Comparison of ENCODE assay signal across 1 cellular context in the genomic region with DNA sequence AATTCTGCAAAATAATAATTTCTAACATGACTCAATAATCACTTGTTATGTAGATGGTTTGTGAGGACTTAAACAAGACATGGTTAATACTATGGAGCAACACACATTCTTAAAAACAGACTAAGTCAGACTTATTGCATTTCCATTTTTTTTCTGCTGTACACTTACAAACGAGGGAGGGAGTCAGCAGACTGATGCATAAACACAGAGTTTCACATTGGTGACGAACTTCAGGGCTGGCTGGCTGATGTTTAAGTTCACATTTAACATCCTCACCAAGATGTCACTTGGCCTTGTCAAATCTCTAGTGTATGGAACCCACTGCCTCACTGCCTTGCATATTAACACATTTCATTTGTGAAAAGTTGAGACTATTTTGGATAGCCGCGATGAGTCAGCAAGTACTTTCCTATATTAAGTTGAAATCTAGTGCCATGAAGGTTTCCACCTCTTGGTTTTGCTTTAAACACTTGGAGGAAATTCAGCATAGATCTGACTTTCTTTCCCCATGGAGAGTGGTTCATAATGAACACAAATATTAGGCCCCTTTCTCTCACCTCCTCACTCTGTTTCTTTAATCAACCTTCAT.
TF ChIP-seq lines count a peak whose summit lies in the region.

No MANE protein-coding gene starts in this region.

TF ChIP-seq in IMR-90, 13 proteins besides CTCF, POLR2A, EP300 and RAD21 (continued from another document):
- TF ChIP-seq USF2 (IDR thresholded peaks at IDR 0.05; ENCODE audit: low read depth, low read length) (no peak), MAFK (IDR thresholded peaks at IDR 0.05; ENCODE audit: low read depth, low read length) (peak; percentile 63)
